8 cellular contexts compared by ENCODE assay signal in the genomic region with DNA sequence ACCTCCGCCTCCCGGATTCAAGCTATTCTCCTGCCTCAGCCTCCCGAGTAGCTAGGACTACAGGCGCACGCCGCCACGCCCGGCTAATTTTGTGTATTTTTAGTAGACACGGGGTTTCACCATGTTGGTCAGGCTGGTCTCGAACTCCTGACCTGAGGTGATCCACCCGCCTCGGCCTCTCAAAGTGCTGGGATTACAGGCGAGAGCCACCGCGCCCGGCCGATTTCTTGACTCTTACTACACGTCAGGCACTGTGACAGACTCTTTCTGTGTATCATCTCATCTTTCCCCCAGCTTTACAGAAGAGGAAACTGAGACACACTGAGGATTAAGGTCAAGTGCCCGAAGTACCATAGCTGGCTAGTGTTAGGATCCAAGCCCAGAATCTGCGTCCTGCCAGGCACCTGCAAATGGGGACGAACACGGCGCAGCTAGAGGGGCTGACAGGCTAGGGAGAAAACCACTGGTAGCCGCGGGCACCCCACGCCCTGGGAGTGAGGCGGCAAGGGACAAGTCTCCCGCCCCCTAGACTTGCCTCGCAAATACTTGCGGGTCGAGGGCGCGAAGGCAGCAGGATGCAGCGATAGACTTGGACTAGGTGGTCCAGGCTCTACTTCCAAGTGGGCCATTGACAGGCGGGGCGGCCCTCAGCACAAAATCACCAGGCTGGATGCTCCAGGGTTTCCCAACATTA. TPM values are rescaled to one million over a fixed set of nuclear protein-coding genes. Genes with fewer than 3 reads are reported as not detected.
A peak's percentile ranks its signal among the peaks of the same experiment; 100 is the strongest.
DNase-seq lines count a peak whose midpoint lies in the region; ATAC-seq and TF ChIP-seq lines count a peak whose summit lies in the region.

No MANE protein-coding gene starts in this region.

- peaks cover 12% of the 10 kb centered on the region for H3K79me1 ChIP-seq in mesenchymal stem cell (replicated peaks; ENCODE audit: low read length, poor library complexity, severe bottlenecking)

- H3K9ac ChIP-seq in mesenchymal stem cell (ENCODE audit: low read length): peak overlapping the region; percentile 98

- H2BK120ac ChIP-seq in mesenchymal stem cell (ENCODE audit: low read depth, low read length): no peak overlapping the region

- intact Hi-C loops in body of pancreas (cut with DNase I): no loop called here

- no peaks in the 10 kb centered on the region for H3K36me3 ChIP-seq in body of pancreas (replicated peaks in 1 of 2; ENCODE audit: insufficient read depth in 1 of 2, low read depth in 2 of 2)
- peaks cover 6 to 21% of the 10 kb centered on the region in 2 experiments for H3K36me3 ChIP-seq in mesenchymal stem cell (ENCODE audit: control insufficient read depth in 1 of 2, insufficient read depth in 2 of 2, low read depth in 1 of 2, low read length in 2 of 2)

- WGBS in body of pancreas, 2 donors: 24 to 51% methylated on average over 20 to 36 of the region's 36 CpGs
- WGBS in mesenchymal stem cell: 81% methylated on average over 36 of the region's 36 CpGs

- H2AFZ ChIP-seq in mesenchymal stem cell (ENCODE audit: low read depth, low read length): no peak overlapping the region

- TF ChIP-seq POLR2A in body of pancreas (IDR thresholded peaks at IDR 0.05): no peak

- H3K14ac ChIP-seq in mesenchymal stem cell (ENCODE audit: low read length in 2 of 2): peak overlapping the region in 1 of 2 experiments; percentile 55

- peak overlapping the region; percentile 91 for H4K91ac ChIP-seq in mesenchymal stem cell (ENCODE audit: low read length)

- H2BK5ac ChIP-seq in mesenchymal stem cell (ENCODE audit: low read depth, low read length, poor library complexity, severe bottlenecking): no peak overlapping the region

- peak overlapping the region; percentile 69 for H3K4me2 ChIP-seq in mesenchymal stem cell (ENCODE audit: low read length, poor library complexity, severe bottlenecking)

- peak overlapping the region; percentile 95 to 97 for H2BK12ac ChIP-seq in mesenchymal stem cell (ENCODE audit: low read length in 2 of 2)

- H3K27me3 ChIP-seq in body of pancreas (no peaks in the 10 kb centered on the region), mesenchymal stem cell (ENCODE audit: control insufficient read depth in 1 of 2, insufficient read depth in 1 of 2, low read length in 2 of 2) (no peaks in the 10 kb centered on the region)

- H3K18ac ChIP-seq in mesenchymal stem cell (ENCODE audit: low read depth in 1 of 2, low read length in 2 of 2): peak overlapping the region; percentile 64 to 80

- peak overlapping the region; percentile 74 for H4K8ac ChIP-seq in mesenchymal stem cell (ENCODE audit: low read length)

- no peak for ATAC-seq in body of pancreas

- H3K27ac ChIP-seq in body of pancreas (peak overlapping the region; percentile 78 to 96 (median 88)), mesenchymal stem cell (ENCODE audit: low read length, poor library complexity, severe bottlenecking) (no peak overlapping the region)

- H3K4ac ChIP-seq in mesenchymal stem cell (ENCODE audit: low read depth in 1 of 2, low read length in 2 of 2): peak overlapping the region; percentile 73 to 89

- peak; percentile 24 for DNase-seq in stimulated activated CD4-positive, alpha-beta T cell treated with anti-CD3 and anti-CD28 coated beads, Interleukin-4, amount 100 ng/mL, for 1 hour
- DNase-seq in stimulated activated CD4-positive, alpha-beta T cell treated with anti-CD3 and anti-CD28 coated beads, Interleukin-4, amount 100 ng/mL, for 4 hours: no peak
- DNase-seq in body of pancreas: peak in 2 of 4 donors; percentile 19
- DNase-seq in mesenchymal stem cell: no peak
- peak; percentile 60 for DNase-seq in ureter (ENCODE audit: low spot score)
- no peak for DNase-seq in NCI-H1048 (lab: John Stamatoyannopoulos, UW)
- no peak for DNase-seq in islet precursor cell
- no peak for DNase-seq in activated gamma-delta T cell treated with Interleukin-2 at 50 U/mL for 16 hours

- H3K4me3 ChIP-seq in body of pancreas (peak overlapping the region in 1 of 2 donors; percentile 62), mesenchymal stem cell (ENCODE audit: insufficient read depth in 1 of 2, low read depth in 1 of 2, low read length in 2 of 2) (peak overlapping the region in 1 of 2 experiments; percentile 89)

- H3K23ac ChIP-seq in mesenchymal stem cell (ENCODE audit: low read length in 2 of 2): no peak overlapping the region

- H2AK5ac ChIP-seq in mesenchymal stem cell (ENCODE audit: low read length, severe bottlenecking): peak overlapping the region; percentile 58

- no peak for TF ChIP-seq CTCF in body of pancreas (IDR thresholded peaks at IDR 0.05)

- peak overlapping the region; percentile 61 for H2BK15ac ChIP-seq in mesenchymal stem cell (ENCODE audit: low read depth, poor library complexity, severe bottlenecking)

- H3K9me3 ChIP-seq in body of pancreas: no peaks in the 10 kb centered on the region
- H3K9me3 ChIP-seq in mesenchymal stem cell (ENCODE audit: control insufficient read depth, low read length): no peaks in the 10 kb centered on the region

- H3K4me1 ChIP-seq in body of pancreas (peaks cover 67% of the 10 kb centered on the region), mesenchymal stem cell (ENCODE audit: control insufficient read depth, insufficient read depth, low read depth, low read length) (peaks cover 22% of the 10 kb centered on the region)

RNA-seq across cellular contexts. Expression of gene TAF8, which starts 1.1 kb away (rescaled TPM):
- total RNA-seq in body of pancreas: 10 to 100 TPM in 1 of 2 donors, 1 to 10 TPM in 1; 7.6 to 18.2 TPM
- 17.9 TPM for polyA plus RNA-seq in mesenchymal stem cell (2013, experiment 1 of 2)
- polyA plus RNA-seq in mesenchymal stem cell (2013, experiment 2 of 2): 18.2 TPM
- total RNA-seq in ureter: 34.2 TPM

Comparison
In these comparisons a context has a peak if more than half of its experiments do, and no peak if none do; other contexts are left out.
1. DNase-seq: peak in stimulated activated CD4-positive, alpha-beta T cell treated with anti-CD3 and anti-CD28 coated beads, Interleukin-4, amount 100 ng/mL, for 1 hour (single experiment) and ureter (single experiment); none in stimulated activated CD4-positive, alpha-beta T cell treated with anti-CD3 and anti-CD28 coated beads, Interleukin-4, amount 100 ng/mL, for 4 hours (0 of 2), mesenchymal stem cell (single experiment), NCI-H1048 (single experiment), islet precursor cell (single experiment) and activated gamma-delta T cell treated with Interleukin-2 at 50 U/mL for 16 hours (single experiment).